20 cellular contexts compared by ENCODE assay signal in the genomic region with DNA sequence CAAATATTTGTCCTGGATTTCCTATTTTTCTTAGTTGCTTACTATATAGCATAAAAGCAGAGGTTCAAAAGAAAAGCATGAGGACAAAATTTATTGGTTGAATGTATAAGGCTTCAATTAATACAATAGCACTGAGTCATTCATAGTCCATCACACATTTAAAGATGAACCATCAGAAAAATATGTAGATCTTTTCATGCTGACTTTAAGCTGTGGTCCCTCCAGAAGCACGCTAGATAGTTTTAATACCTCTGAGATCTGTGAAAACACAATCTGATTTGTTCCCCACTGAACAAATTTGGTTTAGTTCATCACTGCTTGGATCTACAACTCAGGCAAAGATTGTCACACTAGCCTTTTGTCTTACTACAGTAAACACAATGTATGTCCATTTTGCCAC.
"Had no signal": no experiment of that assay in that cellular context is flagged by ENCODE, and none has a peak within 500 bp of the region (broad histone marks: within the 10 kb centered on the region; RNA-seq: fewer than 3 reads in every experiment).

No MANE protein-coding gene starts in this region.

- H3K36me3 ChIP-seq: adrenal gland, esophagus muscularis mucosa, spleen, WERI-Rb-1 had no signal

- H3K27me3 ChIP-seq: adrenal gland, body of pancreas, esophagus muscularis mucosa, spleen, testis had no signal

- H3K9me3 ChIP-seq: adrenal gland, body of pancreas, esophagus muscularis mucosa, testis had no signal

- H3K4me1 ChIP-seq: adrenal gland, body of pancreas, esophagus muscularis mucosa, spleen, testis had no signal

- ATAC-seq: body of pancreas; sciatic nerve; stimulated activated memory B cell treated with anti-CD40 and anti-IgM and Interleukin-4, amounts not matched to agents 10 μg/mL and 1 μg/mL and 100 μg/mL, for 72 hours had no signal

- DNase-seq: activated CD4-positive, alpha-beta T cell treated with anti-CD3 and anti-CD28 coated beads for 1 hour; activated CD8-positive, alpha-beta memory T cell treated with anti-CD3 and anti-CD28 coated beads for 24 hours; activated gamma-delta T cell; adrenal gland; body of pancreas; cerebellar nuclear complex; effector CD4-positive, alpha-beta T cell; glutamatergic neuron; hypothalamus; nucleus accumbens; spleen; stimulated activated CD4-positive, alpha-beta T cell treated with anti-CD3 and anti-CD28 coated beads, Interleukin-4, amount 100 ng/mL, for 4 hours; T-helper 2 cell; testis; WERI-Rb-1 had no signal

- FAIRE-seq: keratinocyte had no signal

- H3K27ac ChIP-seq: adrenal gland, body of pancreas, esophagus muscularis mucosa, spleen, testis, WERI-Rb-1 had no signal

- H3K4me3 ChIP-seq: adrenal gland, body of pancreas, esophagus muscularis mucosa, lung, spleen, testis had no signal
